7 cellular contexts compared by ENCODE assay signal in genomic region chr13:27533155-27533643, GRCh38.
DNase-seq lines count a peak whose midpoint lies in the region; TF ChIP-seq lines count a peak whose summit lies in the region.

No MANE protein-coding gene starts in this region.

- no peaks in the 10 kb centered on the region for H3K79me2 ChIP-seq in mesendoderm (ENCODE audit: control insufficient read depth, insufficient read depth, low read length)

- peaks cover 2% of the 10 kb centered on the region for H3K4me1 Mint-ChIP-seq in endothelial cell (ENCODE audit: unreplicated experiment)

- H3K23ac ChIP-seq in mesendoderm (ENCODE audit: low read length), result no peak overlapping the region

- no peak overlapping the region for H3K27ac Mint-ChIP-seq in endothelial cell (ENCODE audit: unreplicated experiment)

- no peaks in the 10 kb centered on the region for H3K79me1 ChIP-seq in mesendoderm (ENCODE audit: low read length)

- H2AK5ac ChIP-seq in mesendoderm (ENCODE audit: low read length), result no peak overlapping the region

- H3K56ac ChIP-seq in mesendoderm (ENCODE audit: low read length), result no peak overlapping the region

- no peak overlapping the region for H3K4ac ChIP-seq in mesendoderm (ENCODE audit: low read depth, low read length)

- H3K4me3 ChIP-seq in mesendoderm (ENCODE audit: low read length), result no peak overlapping the region

- H3K36me3 Mint-ChIP-seq in endothelial cell (ENCODE audit: low read depth, unreplicated experiment), result peaks cover 6% of the 10 kb centered on the region

- H2BK5ac ChIP-seq in mesendoderm (ENCODE audit: low read length), result no peak overlapping the region

- no peak overlapping the region for H2BK120ac ChIP-seq in mesendoderm (ENCODE audit: low read depth, low read length)

- H3K4me1 ChIP-seq in mesendoderm (ENCODE audit: control insufficient read depth, low read depth, low read length), result no peaks in the 10 kb centered on the region

- no peak overlapping the region for H4K5ac ChIP-seq in mesendoderm (ENCODE audit: low read length)

- no peak overlapping the region for H2BK15ac ChIP-seq in mesendoderm (replicated peaks; ENCODE audit: low read depth)

- H3K9ac ChIP-seq in mesendoderm (ENCODE audit: low read length), result no peak overlapping the region

- TF ChIP-seq CTCF in GM20000 (IDR thresholded peaks at IDR 0.05; ENCODE audit: extremely low read depth, missing control alignments) (peak; percentile 97), endothelial cell (IDR thresholded peaks at IDR 0.05; ENCODE audit: unreplicated experiment) (peak; percentile 80)

- H3K36me3 ChIP-seq in mesendoderm (ENCODE audit: control insufficient read depth, insufficient read depth, low read length), result no peaks in the 10 kb centered on the region

- H3K4me2 ChIP-seq in mesendoderm (ENCODE audit: low read length), result no peak overlapping the region

- DNase-seq in GM20000 (ENCODE audit: low spot score), result peak; percentile 61
- DNase-seq in NCI-H82 treated with DMSO at 0.1 percent for 48 hours (lab: John Stamatoyannopoulos, UW; ENCODE audit: unreplicated experiment), result peak; percentile 19
- peak; percentile 43 for DNase-seq in activated CD8-positive, alpha-beta memory T cell treated with anti-CD3 and anti-CD28 coated beads, Interleukin-2, amount 50 U/mL, for 4 hours
- peak; percentile 96 for DNase-seq in endothelial cell (ENCODE audit: low spot score)
- DNase-seq in mesendoderm, result peak; percentile 75
- DNase-seq in stimulated activated CD8-positive, alpha-beta memory T cell treated with anti-CD3 and anti-CD28 coated beads, Interleukin-15, amount 100 ng/mL, for 24 hours (ENCODE audit: low read depth), result peak; percentile 12
- DNase-seq in NCI-H1694 treated with DMSO at 0.1 percent for 48 hours (lab: John Stamatoyannopoulos, UW), result no peak

- no peak overlapping the region for H4K8ac ChIP-seq in mesendoderm (ENCODE audit: low read depth, low read length)

- H3K27ac ChIP-seq in mesendoderm (ENCODE audit: low read depth, low read length), result no peak overlapping the region

- H3K4me3 Mint-ChIP-seq in endothelial cell (ENCODE audit: unreplicated experiment), result no peak overlapping the region

- no peaks in the 10 kb centered on the region for H3K27me3 Mint-ChIP-seq in endothelial cell (ENCODE audit: unreplicated experiment)

- no peaks in the 10 kb centered on the region for H3K27me3 ChIP-seq in mesendoderm (ENCODE audit: insufficient read depth, low read length, poor library complexity)

- H3K18ac ChIP-seq in mesendoderm (ENCODE audit: low read length), result no peak overlapping the region

- no peaks in the 10 kb centered on the region for H3K9me3 Mint-ChIP-seq in endothelial cell (ENCODE audit: unreplicated experiment)

- WGBS in mesendoderm (ENCODE audit: extremely low coverage, insufficient coverage, low lambda C conversion rate), result no CpG with 5 or more reads among the region's 19 CpGs
